Comparison of ENCODE assay signal across 7 cellular contexts in genomic region chr10:29590598-29591415, GRCh38. TPM values are rescaled to one million over a fixed set of nuclear protein-coding genes. Genes with fewer than 3 reads are reported as not detected.
A peak's percentile ranks its signal among the peaks of the same experiment; 100 is the strongest.
DNase-seq lines count a peak whose midpoint lies in the region; ATAC-seq and TF ChIP-seq lines count a peak whose summit lies in the region.

No MANE protein-coding gene starts in this region.

- TF ChIP-seq RAD21 in Ishikawa (IDR thresholded peaks at IDR 0.05; ENCODE audit: low read depth) = peak; percentile 76

- peak; percentile 87 to 88 for ATAC-seq in naive thymus-derived CD8-positive, alpha-beta T cell
- no peak for ATAC-seq in HG02885 (IDR thresholded peaks at IDR 0.05; ENCODE audit: poor library complexity, unreplicated experiment)

- peak overlapping the region in 3 of 10 donors; percentile 21 to 34 (median 26) for H3K27ac Mint-ChIP-seq in naive thymus-derived CD8-positive, alpha-beta T cell

- peaks cover 0 to 2% (median 0%) of the 10 kb centered on the region in 9 donors for H3K9me3 Mint-ChIP-seq in naive thymus-derived CD8-positive, alpha-beta T cell

- peak; percentile 95 for TF ChIP-seq CTCF in epithelial cell of proximal tubule (conservative IDR thresholded peaks at IDR 0.05; ENCODE audit: low read depth, low read length)

- peak overlapping the region; percentile 3 for H3K4me3 ChIP-seq in epithelial cell of proximal tubule (ENCODE audit: low read depth, low read length)

- TF ChIP-seq EP300 in Ishikawa (IDR thresholded peaks at IDR 0.05; ENCODE audit: borderline replicate concordance) = no peak

- H3K4me3 Mint-ChIP-seq in naive thymus-derived CD8-positive, alpha-beta T cell = peak overlapping the region in 7 of 10 donors; percentile 5 to 49 (median 15)

- H3K36me3 Mint-ChIP-seq in naive thymus-derived CD8-positive, alpha-beta T cell = peaks cover 0 to 9% (median 4%) of the 10 kb centered on the region in 3 donors

- H3K4me1 Mint-ChIP-seq in naive thymus-derived CD8-positive, alpha-beta T cell = peaks cover 9 to 19% (median 11%) of the 10 kb centered on the region in 4 donors

- no peaks in the 10 kb centered on the region for H3K27me3 Mint-ChIP-seq in naive thymus-derived CD8-positive, alpha-beta T cell

- POLR2A ChIA-PET in naive thymus-derived CD8-positive, alpha-beta T cell (lab: Charles Lee) = no interaction called here

- peak; percentile 43 for DNase-seq in Daoy (ENCODE audit: low read depth)
- peak; percentile 16 for DNase-seq in SKM-1 treated with dmso at 0.1 percent for 144 hours (lab: John Stamatoyannopoulos, UW; ENCODE audit: unreplicated experiment)
- no peak for DNase-seq in epithelial cell of proximal tubule (ENCODE audit: low read depth)
- peak in 6 of 10 donors; percentile 5 to 65 (median 42) for DNase-seq in naive thymus-derived CD8-positive, alpha-beta T cell
- DNase-seq in NK-92 treated with Interleukin-12 subunit alpha and Interleukin-12 subunit beta, amount 100 ng/mL, for 24 hours (lab: John Stamatoyannopoulos, UW) = no peak

TF ChIP-seq in Ishikawa, 13 proteins besides CTCF, POLR2A, EP300 and RAD21:
- no peak for TF ChIP-seq CEBPB (IDR thresholded peaks at IDR 0.05)
- no peak for TF ChIP-seq TAF1 (IDR thresholded peaks at IDR 0.05; ENCODE audit: low read depth)
- no peak for TF ChIP-seq MAX (IDR thresholded peaks at IDR 0.05)
- TF ChIP-seq REST (IDR thresholded peaks at IDR 0.05; ENCODE audit: low read depth) = no peak
- TF ChIP-seq CREB1 (IDR thresholded peaks at IDR 0.05; ENCODE audit: low read depth) = no peak
- no peak for TF ChIP-seq EGR1 (IDR thresholded peaks at IDR 0.05)
- TF ChIP-seq TEAD4 (IDR thresholded peaks at IDR 0.05) = no peak
- no peak for TF ChIP-seq NFIC (IDR thresholded peaks at IDR 0.05)
- TF ChIP-seq FOXM1 (IDR thresholded peaks at IDR 0.05; ENCODE audit: borderline replicate concordance, low read depth) = no peak
- TF ChIP-seq TCF12 (IDR thresholded peaks at IDR 0.05; ENCODE audit: low read depth) = no peak

RNA-seq across cellular contexts. Expression of gene SVIL, which starts 44.0 kb away (rescaled TPM):
- 15.3 and 22.9 TPM in 2 replicates for total RNA-seq in Daoy (2014; rRNA removed; shearing (Covaris generic))
- total RNA-seq in epithelial cell of proximal tubule = 52.9 and 58.5 TPM in 2 replicates
- total RNA-seq in naive thymus-derived CD8-positive, alpha-beta T cell = 10 to 100 TPM; 14.9 to 15.7 TPM
- 10 to 100 TPM in 1 of 3 donors, 1 to 10 TPM in 2; 6.8 to 12.6 (median 8.9) TPM for polyA plus RNA-seq in naive thymus-derived CD8-positive, alpha-beta T cell

Comparison
In these comparisons a context has a peak if more than half of its experiments do, and no peak if none do; other contexts are left out.
1. DNase-seq: peak in Daoy (single experiment), SKM-1 treated with dmso at 0.1 percent for 144 hours (single experiment) and naive thymus-derived CD8-positive, alpha-beta T cell (6 of 10); none in epithelial cell of proximal tubule (single experiment) and NK-92 treated with Interleukin-12 subunit alpha and Interleukin-12 subunit beta, amount 100 ng/mL, for 24 hours (single experiment).